In genomic region chr15:89114974-89115373, GRCh38 we compare ENCODE assay signal across 8 cellular contexts. TPM values are rescaled to one million over a fixed set of nuclear protein-coding genes. Genes with fewer than 3 reads are reported as not detected.
A peak's percentile ranks its signal among the peaks of the same experiment; 100 is the strongest.
DNase-seq lines count a peak whose midpoint lies in the region; ATAC-seq and TF ChIP-seq lines count a peak whose summit lies in the region.

No MANE protein-coding gene starts in this region.

- H3K4me1 Mint-ChIP-seq in activated T-helper 17 cell treated with anti-CD3 and anti-CD28 coated beads, Interleukin-2, amount 50 U/mL, for 72 hours: peaks cover 22% of the 10 kb centered on the region

- H3K9me3 ChIP-seq in testis: no peaks in the 10 kb centered on the region
- no peaks in the 10 kb centered on the region for H3K9me3 ChIP-seq in MG63

- H3K36me3 Mint-ChIP-seq in activated T-helper 17 cell treated with anti-CD3 and anti-CD28 coated beads, Interleukin-2, amount 50 U/mL, for 72 hours (ENCODE audit: low read depth): peaks cover 63% of the 10 kb centered on the region

- peaks cover 9% of the 10 kb centered on the region for H3K4me1 ChIP-seq in testis

- H3K27me3 ChIP-seq in testis (no peaks in the 10 kb centered on the region), MG63 (no peaks in the 10 kb centered on the region)

- no peaks in the 10 kb centered on the region for H3K36me3 ChIP-seq in testis (ENCODE audit: low read depth, missing control alignments)
- peaks cover 33% of the 10 kb centered on the region for H3K36me3 ChIP-seq in MG63

- no peaks in the 10 kb centered on the region for H3K27me3 Mint-ChIP-seq in activated T-helper 17 cell treated with anti-CD3 and anti-CD28 coated beads, Interleukin-2, amount 50 U/mL, for 72 hours

- peak overlapping the region; percentile 17 for H3K27ac Mint-ChIP-seq in activated T-helper 17 cell treated with anti-CD3 and anti-CD28 coated beads, Interleukin-2, amount 50 U/mL, for 72 hours

- DNase-seq in NCI-H1436 (lab: John Stamatoyannopoulos, UW) (peak; percentile 39), NCI-H1436 treated with DMSO at 0.1 percent for 48 hours (lab: John Stamatoyannopoulos, UW) (no peak), inferior parietal cortex (ENCODE audit: extremely low spot score) (peak; percentile 77), testis (peak; percentile 57), MG63 (no peak)
- DNase-seq in effector CD4-positive, alpha-beta T cell: no peak

- no peaks in the 10 kb centered on the region for H3K9me3 Mint-ChIP-seq in activated T-helper 17 cell treated with anti-CD3 and anti-CD28 coated beads, Interleukin-2, amount 50 U/mL, for 72 hours

- H3K4me3 Mint-ChIP-seq in activated T-helper 17 cell treated with anti-CD3 and anti-CD28 coated beads, Interleukin-2, amount 50 U/mL, for 72 hours: no peak overlapping the region

- no peak overlapping the region for H3K27ac ChIP-seq in testis

- intact Hi-C loops in testis (cut with DNase I; ENCODE audit: low total_unique reads): no loop called here

- H3K4me3 ChIP-seq in testis (no peak overlapping the region), MG63 (no peak overlapping the region)

- TF ChIP-seq POLR2A in testis (IDR thresholded peaks at IDR 0.05): no peak

- TF ChIP-seq CTCF in testis (IDR thresholded peaks at IDR 0.05): no peak

- no peak for ATAC-seq in activated T-helper 17 cell treated with anti-CD3 and anti-CD28 coated beads, Interleukin-2, amount 50 U/mL, for 72 hours (replicated peaks)
- no peak for ATAC-seq in HG02973 (IDR thresholded peaks at IDR 0.05; ENCODE audit: unreplicated experiment)

- WGBS in testis, 2 donors: 35 to 40% methylated on average over 3 of the region's 3 CpGs

RNA-seq across cellular contexts. Expression of gene ABHD2, which starts 26.7 kb away (rescaled TPM):
- 10 to 100 TPM; 40.1 to 47.7 TPM for total RNA-seq in activated T-helper 17 cell treated with anti-CD3 and anti-CD28 coated beads, Interleukin-2, amount 50 U/mL, for 72 hours
- total RNA-seq in testis: 100 to 1,000 TPM in 1 of 2 donors, 10 to 100 TPM in 1; 82.5 to 109 TPM
- 214 TPM for polyA plus RNA-seq in testis (ENCODE audit: insufficient read depth, low read depth, low replicate concordance)
- total RNA-seq in MG63 (2014; rRNA removed; shearing (Covaris generic); ENCODE audit: low replicate concordance): 9.5 and 18.3 TPM in 2 replicates

Comparison
In these comparisons a context has a peak if more than half of its experiments do, and no peak if none do; other contexts are left out.
1. DNase-seq: peak in NCI-H1436 (single experiment), inferior parietal cortex (single experiment) and testis (single experiment); none in NCI-H1436 treated with DMSO at 0.1 percent for 48 hours (single experiment), effector CD4-positive, alpha-beta T cell (single experiment) and MG63 (single experiment).